11 cellular contexts compared by ENCODE assay signal in the genomic region with DNA sequence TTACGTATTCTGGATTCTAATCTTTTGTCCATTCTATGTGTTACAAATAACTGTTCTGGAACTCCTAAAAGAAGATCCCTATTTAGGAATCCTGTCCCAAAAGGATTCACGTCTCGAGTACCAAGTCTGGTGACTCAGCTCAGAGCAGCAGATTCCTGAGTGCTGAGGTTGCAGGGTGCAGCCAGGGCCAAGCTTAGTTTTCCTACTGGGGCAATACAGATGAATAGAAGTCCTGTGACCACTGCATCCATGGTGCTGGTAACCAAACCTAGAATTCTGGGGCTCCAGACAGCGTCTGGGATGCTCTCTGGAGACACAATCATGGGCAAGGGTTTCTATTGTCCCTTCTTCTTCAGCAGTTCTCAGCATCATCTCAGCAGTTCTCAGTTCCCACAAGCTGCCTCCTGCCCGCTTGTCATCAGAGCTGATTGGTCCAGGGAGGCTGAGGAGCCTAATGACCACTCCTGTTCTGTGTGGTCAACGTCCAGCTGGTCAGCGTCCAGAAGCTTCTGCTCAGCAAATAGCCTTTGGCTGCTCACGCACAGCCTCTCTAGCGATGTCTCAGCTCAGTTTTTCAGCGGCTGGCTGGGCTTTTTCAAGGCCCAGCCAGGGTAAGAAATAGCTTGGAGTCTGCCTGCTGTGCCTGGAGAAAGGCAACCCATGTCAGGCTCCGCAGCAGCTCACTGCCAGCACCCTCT. TPM values are rescaled to one million over a fixed set of nuclear protein-coding genes. Genes with fewer than 3 reads are reported as not detected.
A peak's percentile ranks its signal among the peaks of the same experiment; 100 is the strongest.
DNase-seq lines count a peak whose midpoint lies in the region; ATAC-seq and TF ChIP-seq lines count a peak whose summit lies in the region.
"Had no signal": no experiment of that assay in that cellular context is flagged by ENCODE, and none has a peak within 500 bp of the region (broad histone marks: within the 10 kb centered on the region; RNA-seq: fewer than 3 reads in every experiment).

No MANE protein-coding gene starts in this region.

- H4K20me1 ChIP-seq in hepatocyte (ENCODE audit: insufficient read depth, poor library complexity, severe bottlenecking): no peaks in the 10 kb centered on the region

- no peaks in the 10 kb centered on the region for H3K9me3 ChIP-seq in hepatocyte (ENCODE audit: low read depth)
- H3K9me3 ChIP-seq in stomach smooth muscle (ENCODE audit: control insufficient read depth in 2 of 2, low read length in 2 of 2): no peaks in the 10 kb centered on the region

- no peak overlapping the region for H3K4me3 ChIP-seq in brain microvascular endothelial cell (ENCODE audit: low read depth, low read length)
- H3K4me3 ChIP-seq in hepatocyte: no peak overlapping the region
- peak overlapping the region in 1 of 2 donors; percentile 40 for H3K4me3 ChIP-seq in stomach smooth muscle (ENCODE audit: low read length in 2 of 2)

- H3K4me3 Mint-ChIP-seq in effector memory CD8-positive, alpha-beta T cell: no peak overlapping the region
- H3K4me3 Mint-ChIP-seq in activated naive CD4-positive, alpha-beta T cell treated with anti-CD3 and anti-CD28 coated beads, Interleukin-2, amount 10 ng/mL, durations not matched to agents 7 days and 5 days: no peak overlapping the region
- H3K4me3 Mint-ChIP-seq: activated naive CD4-positive, alpha-beta T cell treated with anti-CD3 and anti-CD28 coated beads, Interleukin-2, amount 50 U/mL, for 24 hours had no signal

- no peak overlapping the region for H3K27ac Mint-ChIP-seq in effector memory CD8-positive, alpha-beta T cell
- H3K27ac Mint-ChIP-seq in activated naive CD4-positive, alpha-beta T cell treated with anti-CD3 and anti-CD28 coated beads, Interleukin-2, amount 10 ng/mL, durations not matched to agents 7 days and 5 days: no peak overlapping the region
- H3K27ac Mint-ChIP-seq: activated naive CD4-positive, alpha-beta T cell treated with anti-CD3 and anti-CD28 coated beads, Interleukin-2, amount 50 U/mL, for 24 hours had no signal

- H3K36me3 ChIP-seq in brain microvascular endothelial cell (replicated peaks) (no peaks in the 10 kb centered on the region), hepatocyte (replicated peaks; ENCODE audit: insufficient read depth, low read depth) (no peaks in the 10 kb centered on the region), stomach smooth muscle (ENCODE audit: control insufficient read depth in 2 of 2, insufficient read depth in 2 of 2, low read length in 2 of 2) (no peaks in the 10 kb centered on the region)

- H2AFZ ChIP-seq in hepatocyte: no peak overlapping the region

- peak overlapping the region in 1 of 2 donors; percentile 29 for H3K9ac ChIP-seq in stomach smooth muscle (ENCODE audit: low read length in 2 of 2)

- in situ Hi-C loops in brain microvascular endothelial cell (cut with HindIII; ENCODE audit: low pct_ligation_motif_present, low sequenced_read_pairs): no loop called here

- peaks cover 4% of the 10 kb centered on the region for H3K36me3 Mint-ChIP-seq in effector memory CD8-positive, alpha-beta T cell (ENCODE audit: insufficient read depth)
- H3K36me3 Mint-ChIP-seq in activated naive CD4-positive, alpha-beta T cell treated with anti-CD3 and anti-CD28 coated beads, Interleukin-2, amount 10 ng/mL, durations not matched to agents 7 days and 5 days: no peaks in the 10 kb centered on the region
- H3K36me3 Mint-ChIP-seq: activated naive CD4-positive, alpha-beta T cell treated with anti-CD3 and anti-CD28 coated beads, Interleukin-2, amount 50 U/mL, for 24 hours had no signal

- no peaks in the 10 kb centered on the region for H3K27me3 ChIP-seq in brain microvascular endothelial cell (replicated peaks)
- no peaks in the 10 kb centered on the region for H3K27me3 ChIP-seq in hepatocyte
- no peaks in the 10 kb centered on the region for H3K27me3 ChIP-seq in stomach smooth muscle (ENCODE audit: control insufficient read depth in 1 of 2, insufficient read depth in 2 of 2, low read length in 2 of 2)

- H3K79me2 ChIP-seq in hepatocyte: no peaks in the 10 kb centered on the region

- peaks cover 0 to 4% of the 10 kb centered on the region in 2 donors for H3K4me1 Mint-ChIP-seq in effector memory CD8-positive, alpha-beta T cell (ENCODE audit: low read depth in 2 of 2)
- peaks cover under 1% of the 10 kb centered on the region for H3K4me1 Mint-ChIP-seq in activated naive CD4-positive, alpha-beta T cell treated with anti-CD3 and anti-CD28 coated beads, Interleukin-2, amount 10 ng/mL, durations not matched to agents 7 days and 5 days

- DNase-seq in HK-2 (ENCODE audit: unreplicated experiment) (peak; percentile 19), brain microvascular endothelial cell (peak; percentile 79), hepatocyte (ENCODE audit: low spot score) (peak; percentile 31), NCI-H2171 (lab: John Stamatoyannopoulos, UW) (no peak)
- DNase-seq in effector memory CD8-positive, alpha-beta T cell: no peak
- no peak for DNase-seq in activated naive CD4-positive, alpha-beta T cell treated with anti-CD3 and anti-CD28 coated beads, Interleukin-2, amount 10 ng/mL, durations not matched to agents 7 days and 5 days

- H3K27ac ChIP-seq in brain microvascular endothelial cell: no peak overlapping the region
- H3K27ac ChIP-seq in hepatocyte: no peak overlapping the region
- H3K27ac ChIP-seq in stomach smooth muscle (ENCODE audit: low read length): peak overlapping the region; percentile 18
- H3K27ac ChIP-seq: VCaP had no signal

- no peak for TF ChIP-seq CTCF in brain microvascular endothelial cell (IDR thresholded peaks at IDR 0.05; ENCODE audit: low read depth, low read length, missing control alignments)
- TF ChIP-seq CTCF in hepatocyte (IDR thresholded peaks at IDR 0.05; ENCODE audit: poor library complexity): no peak

- WGBS in hepatocyte (ENCODE audit: low lambda C conversion rate, missing lambda C conversion rate): 73% methylated on average over 11 of the region's 11 CpGs

- CTCF ChIA-PET in activated naive CD4-positive, alpha-beta T cell treated with anti-CD3 and anti-CD28 coated beads, Interleukin-2, amount 10 ng/mL, durations not matched to agents 7 days and 5 days (lab: Charles Lee): no interaction called here

- no peak overlapping the region for H3K4me2 ChIP-seq in hepatocyte

- no peaks in the 10 kb centered on the region for H3K9me2 ChIP-seq in hepatocyte (replicated peaks; ENCODE audit: insufficient read depth)

- peaks cover 7 to 18% of the 10 kb centered on the region in 2 donors for H3K27me3 Mint-ChIP-seq in effector memory CD8-positive, alpha-beta T cell
- peaks cover 17% of the 10 kb centered on the region for H3K27me3 Mint-ChIP-seq in activated naive CD4-positive, alpha-beta T cell treated with anti-CD3 and anti-CD28 coated beads, Interleukin-2, amount 10 ng/mL, durations not matched to agents 7 days and 5 days
- H3K27me3 Mint-ChIP-seq: activated naive CD4-positive, alpha-beta T cell treated with anti-CD3 and anti-CD28 coated beads, Interleukin-2, amount 50 U/mL, for 24 hours had no signal

- no peak for ATAC-seq in effector memory CD8-positive, alpha-beta T cell (replicated peaks)
- ATAC-seq in GM18868 (IDR thresholded peaks at IDR 0.05; ENCODE audit: unreplicated experiment): no peak

- H3K4me1 ChIP-seq in hepatocyte (ENCODE audit: insufficient read depth) (no peaks in the 10 kb centered on the region), stomach smooth muscle (ENCODE audit: control insufficient read depth, insufficient read depth, low read length) (peaks cover 13% of the 10 kb centered on the region)

- H3K9me3 Mint-ChIP-seq in effector memory CD8-positive, alpha-beta T cell: no peaks in the 10 kb centered on the region
- H3K9me3 Mint-ChIP-seq in activated naive CD4-positive, alpha-beta T cell treated with anti-CD3 and anti-CD28 coated beads, Interleukin-2, amount 10 ng/mL, durations not matched to agents 7 days and 5 days: no peaks in the 10 kb centered on the region
- H3K9me3 Mint-ChIP-seq: activated naive CD4-positive, alpha-beta T cell treated with anti-CD3 and anti-CD28 coated beads, Interleukin-2, amount 50 U/mL, for 24 hours had no signal

RNA-seq across cellular contexts. Expression of gene C7orf33, which starts 50.4 kb away (rescaled TPM):
- total RNA-seq in hepatocyte: not detected in 2 replicates
- not detected in 2 replicates for polyA plus RNA-seq in hepatocyte
- total RNA-seq: NCI-H460 had no signal

Comparison
In these comparisons a context has a peak if more than half of its experiments do, and no peak if none do; other contexts are left out.
1. DNase-seq: peak in HK-2 (single experiment), brain microvascular endothelial cell (single experiment) and hepatocyte (single experiment); none in effector memory CD8-positive, alpha-beta T cell (0 of 3), NCI-H2171 (single experiment) and activated naive CD4-positive, alpha-beta T cell treated with anti-CD3 and anti-CD28 coated beads, Interleukin-2, amount 10 ng/mL, durations not matched to agents 7 days and 5 days (single experiment).